Comparison of ENCODE assay signal across 8 cellular contexts in the genomic region with DNA sequence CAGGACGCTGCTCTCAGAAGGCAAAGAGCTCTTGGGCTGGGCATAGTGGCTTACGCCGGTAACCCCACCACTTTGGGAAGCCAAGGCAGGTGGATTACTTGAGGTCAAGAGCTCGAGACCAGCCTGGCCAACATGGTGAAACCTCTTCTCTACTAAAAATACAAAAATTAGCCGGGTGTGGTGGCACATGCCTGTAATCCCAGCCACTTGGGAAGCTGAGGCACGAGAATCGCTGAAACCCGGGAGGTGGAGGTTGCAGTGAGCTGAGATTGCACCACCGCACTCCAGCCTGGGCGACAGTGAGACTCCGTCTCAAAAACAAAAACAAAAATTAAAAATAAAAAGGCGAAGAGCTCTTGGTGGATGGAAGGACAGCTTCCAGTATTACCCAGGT. TPM values are rescaled to one million over a fixed set of nuclear protein-coding genes. Genes with fewer than 3 reads are reported as not detected.
DNase-seq lines count a peak whose midpoint lies in the region; ATAC-seq, FAIRE-seq and TF ChIP-seq lines count a peak whose summit lies in the region.
"Not testable (repeated sequence)": the region's sequence is repeated elsewhere in the genome, so short reads cannot be mapped to it uniquely, and the experiment has no call there.

No MANE protein-coding gene starts in this region.

- TF ChIP-seq POLR2A in esophagus muscularis mucosa (IDR thresholded peaks at IDR 0.05; ENCODE audit: low read depth); testis (IDR thresholded peaks at IDR 0.05): not testable (repeated sequence)

- H3K4me1 ChIP-seq in CD4-positive, CD25-positive, alpha-beta regulatory T cell (ENCODE audit: control insufficient read depth, insufficient read depth, low read length, poor library complexity, severe bottlenecking) = peaks cover 21% of the 10 kb centered on the region
- peaks cover 21 to 33% (median 31%) of the 10 kb centered on the region in 4 donors for H3K4me1 ChIP-seq in esophagus muscularis mucosa
- H3K4me1 ChIP-seq in liver (ENCODE audit: control insufficient read depth in 4 of 4, insufficient read depth in 4 of 4, low read length in 3 of 4) = peaks cover 3 to 25% (median 20%) of the 10 kb centered on the region in 4 donors
- H3K4me1 ChIP-seq in pancreas = peaks cover 0 to 11% (median 0%) of the 10 kb centered on the region in 3 donors
- H3K4me1 ChIP-seq in testis = peaks cover 21% of the 10 kb centered on the region

- not testable (repeated sequence) for H3K27ac ChIP-seq in CD4-positive, CD25-positive, alpha-beta regulatory T cell (ENCODE audit: insufficient read depth, low read length, poor library complexity, severe bottlenecking)
- H3K27ac ChIP-seq in esophagus muscularis mucosa (replicated peaks in 1 of 4) = peak overlapping the region; percentile 74 to 86 (median 78)
- H3K27ac ChIP-seq in liver (ENCODE audit: low read depth in 1 of 2, low read length in 2 of 2) = peak overlapping the region; percentile 69 to 73
- H3K27ac ChIP-seq in pancreas = peak overlapping the region in 3 of 4 donors; percentile 65 to 81 (median 76)
- H3K27ac ChIP-seq in testis = peak overlapping the region in 1 of 2 donors; percentile 32

- not testable (repeated sequence) for TF ChIP-seq EP300 in esophagus muscularis mucosa (IDR thresholded peaks at IDR 0.05)

- H3K4me1 Mint-ChIP-seq in CD4-positive, CD25-positive, alpha-beta regulatory T cell = peaks cover 0 to 30% (median 9%) of the 10 kb centered on the region in 4 donors
- H3K4me1 Mint-ChIP-seq in WTC11 = peaks cover 15% of the 10 kb centered on the region

- not testable (repeated sequence) for FAIRE-seq in pancreas (lab: Jason Lieb, UNC)

- ATAC-seq in CD4-positive, CD25-positive, alpha-beta regulatory T cell (ENCODE audit: low read depth in 2 of 2) = peak in 1 of 2 donors; percentile 4
- not testable (repeated sequence) for ATAC-seq in WTC11
- ATAC-seq in pancreas = peak in 3 of 4 donors; percentile 0 to 3 (median 1)

- H3K36me3 ChIP-seq in CD4-positive, CD25-positive, alpha-beta regulatory T cell (ENCODE audit: control insufficient read depth, insufficient read depth, low read length); esophagus muscularis mucosa; liver (ENCODE audit: control insufficient read depth in 4 of 4, insufficient read depth in 3 of 4, low read depth in 1 of 4, low read length in 3 of 4); pancreas; testis (ENCODE audit: low read depth, missing control alignments): not testable (repeated sequence)

- peak overlapping the region in 1 of 2 donors; percentile 57 for H3K9ac ChIP-seq in liver (ENCODE audit: low read depth in 1 of 2, low read length in 2 of 2)

- TF ChIP-seq RAD21 in liver (IDR thresholded peaks at IDR 0.05) = not testable (repeated sequence)

- H3K27me3 Mint-ChIP-seq in CD4-positive, CD25-positive, alpha-beta regulatory T cell = not testable (repeated sequence)
- peaks cover 78% of the 10 kb centered on the region for H3K27me3 Mint-ChIP-seq in WTC11 (ENCODE audit: low read depth)

- not testable (repeated sequence) for H3K9me3 ChIP-seq in CD4-positive, CD25-positive, alpha-beta regulatory T cell (ENCODE audit: control insufficient read depth in 2 of 2, low read length in 2 of 2); esophagus muscularis mucosa; liver (ENCODE audit: control insufficient read depth in 4 of 4, low read length in 3 of 4); pancreas; testis

- CTCF ChIA-PET in WTC11 (lab: Charles Lee) = interaction anchor here (0.8 to 2.3 kb wide), 32 partner anchors 10 to 1104 kb away, joined by 3 to 37 read pairs (median 6); partner anchors contain the start of genes GRPEL1, MAN2B2 and TADA2B

- peak overlapping the region in 1 of 3 donors; percentile 84 for H3K27ac Mint-ChIP-seq in CD4-positive, CD25-positive, alpha-beta regulatory T cell
- H3K27ac Mint-ChIP-seq in WTC11 = not testable (repeated sequence)

- peak overlapping the region; percentile 89 to 94 (median 92) for H3K4me3 Mint-ChIP-seq in CD4-positive, CD25-positive, alpha-beta regulatory T cell
- peak overlapping the region; percentile 89 for H3K4me3 Mint-ChIP-seq in WTC11

- not testable (repeated sequence) for H3K27me3 ChIP-seq in CD4-positive, CD25-positive, alpha-beta regulatory T cell (ENCODE audit: control insufficient read depth, insufficient read depth, low read length); esophagus muscularis mucosa; liver (ENCODE audit: control insufficient read depth in 4 of 4, insufficient read depth in 4 of 4, low read length in 3 of 4); pancreas; testis

- POLR2A ChIA-PET in WTC11 (lab: Charles Lee) = interaction anchor here (1.4 kb wide), 1 partner anchor 12 kb away, joined by 3 read pairs; no protein-coding TSS in a partner anchor

- not testable (repeated sequence) for H3K36me3 Mint-ChIP-seq in CD4-positive, CD25-positive, alpha-beta regulatory T cell; WTC11

- intact Hi-C loops in esophagus muscularis mucosa (cut with DNase I); pancreas (cut with DNase I); testis (cut with DNase I; ENCODE audit: low total_unique reads): not testable (repeated sequence)

- in situ Hi-C loops in astrocyte of the cerebellum (cut with HindIII; ENCODE audit: low sequenced_read_pairs) = not testable (repeated sequence)

- peak overlapping the region; percentile 78 for H3K4me3 ChIP-seq in CD4-positive, CD25-positive, alpha-beta regulatory T cell (ENCODE audit: low read depth, low read length)
- H3K4me3 ChIP-seq in Jurkat, Clone E6-1 (ENCODE audit: low read length) = peak overlapping the region; percentile 77
- H3K4me3 ChIP-seq in astrocyte of the cerebellum (ENCODE audit: low read depth, low read length) (peak overlapping the region; percentile 56), esophagus muscularis mucosa (peak overlapping the region; percentile 58 to 73 (median 62)), liver (ENCODE audit: low read depth in 1 of 3, low read length in 3 of 3) (peak overlapping the region; percentile 59 to 83 (median 75)), pancreas (peak overlapping the region; percentile 16 to 69 (median 48)), testis (peak overlapping the region; percentile 42 to 60)

- H3K9me3 Mint-ChIP-seq in CD4-positive, CD25-positive, alpha-beta regulatory T cell; WTC11: not testable (repeated sequence)

- not testable (repeated sequence) for TF ChIP-seq CTCF in WTC11 (IDR thresholded peaks at IDR 0.05); astrocyte of the cerebellum (IDR thresholded peaks at IDR 0.05; ENCODE audit: low read depth, low read length, missing control alignments); esophagus muscularis mucosa (IDR thresholded peaks at IDR 0.05); liver (IDR thresholded peaks at IDR 0.05; ENCODE audit: low read depth, low read length, missing input control); pancreas (IDR thresholded peaks at IDR 0.05); testis (IDR thresholded peaks at IDR 0.05)

- 79% methylated on average over 12 of the region's 12 CpGs for WGBS in esophagus muscularis mucosa
- WGBS in liver = 47% methylated on average over 12 of the region's 12 CpGs
- 48 to 57% methylated on average over 12 of the region's 12 CpGs for WGBS in pancreas, 2 donors
- WGBS in testis, 2 donors = 58 to 66% methylated on average over 12 of the region's 12 CpGs

- DNase-seq in CD4-positive, CD25-positive, alpha-beta regulatory T cell = peak in 1 of 3 donors; percentile 10
- not testable (repeated sequence) for DNase-seq in Jurkat, Clone E6-1 (ENCODE audit: low read depth, low spot score); WTC11 (ENCODE audit: low spot score); astrocyte of the cerebellum (ENCODE audit: low read depth); esophagus muscularis mucosa (ENCODE audit: extremely low spot score); pancreas; testis

RNA-seq across cellular contexts. Expression of gene GRPEL1, which starts 34.6 kb away (rescaled TPM):
- 46.1 TPM for total RNA-seq in CD4-positive, CD25-positive, alpha-beta regulatory T cell
- 10 to 100 TPM; 43.6 to 62.4 (median 53.2) TPM for polyA plus RNA-seq in CD4-positive, CD25-positive, alpha-beta regulatory T cell
- polyA plus RNA-seq in Jurkat, Clone E6-1 (2012; ENCODE audit: insufficient read depth, insufficient read length) = 106 TPM
- 45.9 to 50.1 TPM (median 50.0 TPM) in 3 replicates for total RNA-seq in WTC11 (2021)
- total RNA-seq in esophagus muscularis mucosa = 10 to 100 TPM; 17.0 to 34.2 (median 27.5) TPM
- total RNA-seq in liver = 10 to 100 TPM in 1 of 2 donors, 1 to 10 TPM in 1; 9.8 to 35.2 TPM
- polyA plus RNA-seq in liver = 10 to 100 TPM; 45.2 to 98.1 TPM
- total RNA-seq in pancreas = 10 to 100 TPM in 5 of 6 donors, 1 to 10 TPM in 1; 9.5 to 15.6 (median 11.3) TPM
- 10 to 100 TPM in 1 of 2 donors, 1 to 10 TPM in 1; 7.7 to 13.5 TPM for polyA plus RNA-seq in pancreas
- total RNA-seq in testis = 10 to 100 TPM; 40.8 to 58.5 TPM
- polyA plus RNA-seq in testis (ENCODE audit: insufficient read depth, low read depth, low replicate concordance) = 88.6 TPM

RNA-seq across cellular contexts. Expression of gene TADA2B, which starts 59.3 kb away (rescaled TPM):
- 36.6 TPM for total RNA-seq in CD4-positive, CD25-positive, alpha-beta regulatory T cell
- polyA plus RNA-seq in CD4-positive, CD25-positive, alpha-beta regulatory T cell = 1 to 10 TPM; 3.0 to 3.9 (median 3.6) TPM
- 11.9 TPM for polyA plus RNA-seq in Jurkat, Clone E6-1 (2012; ENCODE audit: insufficient read depth, insufficient read length)
- total RNA-seq in WTC11 (2021) (12.2 to 14.3 TPM (median 13.1 TPM) in 3 replicates), esophagus muscularis mucosa (10 to 100 TPM; 19.9 to 31.7 (median 26.3) TPM), liver (10 to 100 TPM; 12.8 to 13.8 TPM), pancreas (10 to 100 TPM; 14.0 to 26.2 (median 19.7) TPM), testis (10 to 100 TPM; 42.2 to 47.6 TPM)
- polyA plus RNA-seq in liver (10 to 100 TPM in 1 of 2 donors, 1 to 10 TPM in 1; 3.6 to 12.5 TPM), pancreas (10 to 100 TPM in 1 of 2 donors, 1 to 10 TPM in 1; 9.6 to 11.0 TPM), testis (ENCODE audit: insufficient read depth, low read depth, low replicate concordance) (34.5 TPM)
